Comparison of ENCODE assay signal across 1 cellular context in the genomic region with DNA sequence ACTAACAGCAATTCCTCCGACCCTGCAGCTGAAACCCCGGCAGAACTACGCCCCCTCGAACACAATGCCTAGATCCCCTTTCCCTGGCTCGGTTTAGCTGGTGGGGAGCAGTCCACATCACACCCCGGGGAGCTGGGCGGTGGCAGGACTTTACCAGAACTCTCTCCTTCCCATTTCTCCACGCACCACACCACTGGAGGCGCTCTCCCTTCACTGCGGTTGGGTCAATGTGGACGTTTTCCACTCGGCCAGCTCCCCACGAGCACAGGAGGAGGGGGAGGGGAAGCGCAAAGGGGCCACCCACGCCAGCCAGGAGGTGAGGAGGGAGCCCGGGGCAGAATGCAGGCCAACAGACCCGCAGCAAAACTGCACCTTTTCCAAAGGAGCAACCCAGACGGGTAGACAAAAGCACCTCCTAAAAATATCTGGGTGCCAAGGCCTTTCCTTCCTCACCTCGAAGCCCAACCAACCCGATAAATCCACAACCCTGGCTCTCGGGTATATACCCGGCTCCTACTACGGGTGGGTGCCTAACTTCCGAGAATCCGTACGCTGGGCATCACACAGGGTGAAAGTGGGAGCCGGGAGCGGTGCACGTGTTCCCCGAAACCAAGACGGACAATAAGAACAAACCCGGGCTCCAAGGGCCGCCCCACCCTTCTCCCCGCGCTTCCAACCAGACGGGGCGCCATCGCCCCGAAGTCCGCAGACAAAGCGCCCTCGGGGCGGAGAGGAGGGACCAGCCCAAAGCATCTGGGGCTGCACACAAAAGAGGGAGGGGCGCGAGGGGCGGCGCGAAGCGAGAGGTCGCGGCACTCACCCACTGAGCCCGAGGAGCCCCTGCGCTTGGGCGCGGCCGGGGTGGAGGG.
TF ChIP-seq lines count a peak whose summit lies in the region.

No MANE protein-coding gene starts in this region.

TF ChIP-seq in HepG2, 621 proteins besides CTCF, POLR2A, EP300 and RAD21 (continued from another document and continues in another):
- TF ChIP-seq, protein P1, sequence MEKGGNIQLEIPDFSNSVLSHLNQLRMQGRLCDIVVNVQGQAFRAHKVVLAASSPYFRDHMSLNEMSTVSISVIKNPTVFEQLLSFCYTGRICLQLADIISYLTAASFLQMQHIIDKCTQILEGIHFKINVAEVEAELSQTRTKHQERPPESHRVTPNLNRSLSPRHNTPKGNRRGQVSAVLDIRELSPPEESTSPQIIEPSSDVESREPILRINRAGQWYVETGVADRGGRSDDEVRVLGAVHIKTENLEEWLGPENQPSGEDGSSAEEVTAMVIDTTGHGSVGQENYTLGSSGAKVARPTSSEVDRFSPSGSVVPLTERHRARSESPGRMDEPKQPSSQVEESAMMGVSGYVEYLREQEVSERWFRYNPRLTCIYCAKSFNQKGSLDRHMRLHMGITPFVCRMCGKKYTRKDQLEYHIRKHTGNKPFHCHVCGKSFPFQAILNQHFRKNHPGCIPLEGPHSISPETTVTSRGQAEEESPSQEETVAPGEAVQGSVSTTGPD (CRISPR knock-in tag; IDR thresholded peaks at IDR 0.05) = peak; percentile 75; the same call in 1 of the 2 replicates
- TF ChIP-seq CBFB (CRISPR knock-in tag; IDR thresholded peaks at IDR 0.05) = no peak; the same call in 1 of the 2 replicates
- TF ChIP-seq ZNF773 (CRISPR knock-in tag; IDR thresholded peaks at IDR 0.05; ENCODE audit: borderline replicate concordance) = peak; percentile 56; the same call in 1 of the 2 replicates
- no peak for TF ChIP-seq FOXA1 (IDR thresholded peaks at IDR 0.05)
- TF ChIP-seq FOXA1 (CRISPR knock-in tag; IDR thresholded peaks at IDR 0.05) = peak; percentile 29; the same call in 1 of the 2 replicates
- TF ChIP-seq ZNF564 (CRISPR knock-in tag; IDR thresholded peaks at IDR 0.05) = peak; percentile 69; the same call in 1 of the 2 replicates
- TF ChIP-seq ZSCAN20 (CRISPR knock-in tag; IDR thresholded peaks at IDR 0.05; ENCODE audit: borderline replicate concordance) = no peak
- no peak for TF ChIP-seq ZIK1 (CRISPR knock-in tag; IDR thresholded peaks at IDR 0.05; ENCODE audit: borderline replicate concordance, low read depth)
- TF ChIP-seq ZNF670 (CRISPR knock-in tag; IDR thresholded peaks at IDR 0.05; ENCODE audit: borderline replicate concordance) = peak; percentile 90; the same call in 1 of the 2 replicates
- peak; percentile 28; the same call in 1 of the 2 replicates for TF ChIP-seq RCOR2 (CRISPR knock-in tag; IDR thresholded peaks at IDR 0.05)
- TF ChIP-seq IRF2 (CRISPR knock-in tag; IDR thresholded peaks at IDR 0.05) = peak; percentile 62
- TF ChIP-seq, protein P2, sequence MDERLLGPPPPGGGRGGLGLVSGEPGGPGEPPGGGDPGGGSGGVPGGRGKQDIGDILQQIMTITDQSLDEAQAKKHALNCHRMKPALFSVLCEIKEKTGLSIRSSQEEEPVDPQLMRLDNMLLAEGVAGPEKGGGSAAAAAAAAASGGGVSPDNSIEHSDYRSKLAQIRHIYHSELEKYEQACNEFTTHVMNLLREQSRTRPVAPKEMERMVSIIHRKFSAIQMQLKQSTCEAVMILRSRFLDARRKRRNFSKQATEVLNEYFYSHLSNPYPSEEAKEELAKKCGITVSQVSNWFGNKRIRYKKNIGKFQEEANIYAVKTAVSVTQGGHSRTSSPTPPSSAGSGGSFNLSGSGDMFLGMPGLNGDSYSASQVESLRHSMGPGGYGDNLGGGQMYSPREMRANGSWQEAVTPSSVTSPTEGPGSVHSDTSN (CRISPR knock-in tag; IDR thresholded peaks at IDR 0.05) = no peak
- TF ChIP-seq KLF13 (CRISPR knock-in tag; IDR thresholded peaks at IDR 0.05) = 0 out of 2 replicates have a peak, but pooled peaks have one; percentile 68
- TF ChIP-seq, protein P3, sequence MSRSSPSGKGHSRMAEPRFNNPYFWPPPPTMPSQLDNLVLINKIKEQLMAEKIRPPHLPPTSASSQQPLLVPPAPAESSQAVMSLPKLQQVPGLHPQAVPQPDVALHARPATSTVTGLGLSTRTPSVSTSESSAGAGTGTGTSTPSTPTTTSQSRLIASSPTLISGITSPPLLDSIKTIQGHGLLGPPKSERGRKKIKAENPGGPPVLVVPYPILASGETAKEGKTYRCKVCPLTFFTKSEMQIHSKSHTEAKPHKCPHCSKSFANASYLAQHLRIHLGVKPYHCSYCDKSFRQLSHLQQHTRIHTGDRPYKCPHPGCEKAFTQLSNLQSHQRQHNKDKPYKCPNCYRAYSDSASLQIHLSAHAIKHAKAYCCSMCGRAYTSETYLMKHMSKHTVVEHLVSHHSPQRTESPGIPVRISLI (CRISPR knock-in tag; IDR thresholded peaks at IDR 0.05; ENCODE audit: borderline replicate concordance) = peak; percentile 33; the same call in 1 of the 2 replicates
- TF ChIP-seq, protein P4, sequence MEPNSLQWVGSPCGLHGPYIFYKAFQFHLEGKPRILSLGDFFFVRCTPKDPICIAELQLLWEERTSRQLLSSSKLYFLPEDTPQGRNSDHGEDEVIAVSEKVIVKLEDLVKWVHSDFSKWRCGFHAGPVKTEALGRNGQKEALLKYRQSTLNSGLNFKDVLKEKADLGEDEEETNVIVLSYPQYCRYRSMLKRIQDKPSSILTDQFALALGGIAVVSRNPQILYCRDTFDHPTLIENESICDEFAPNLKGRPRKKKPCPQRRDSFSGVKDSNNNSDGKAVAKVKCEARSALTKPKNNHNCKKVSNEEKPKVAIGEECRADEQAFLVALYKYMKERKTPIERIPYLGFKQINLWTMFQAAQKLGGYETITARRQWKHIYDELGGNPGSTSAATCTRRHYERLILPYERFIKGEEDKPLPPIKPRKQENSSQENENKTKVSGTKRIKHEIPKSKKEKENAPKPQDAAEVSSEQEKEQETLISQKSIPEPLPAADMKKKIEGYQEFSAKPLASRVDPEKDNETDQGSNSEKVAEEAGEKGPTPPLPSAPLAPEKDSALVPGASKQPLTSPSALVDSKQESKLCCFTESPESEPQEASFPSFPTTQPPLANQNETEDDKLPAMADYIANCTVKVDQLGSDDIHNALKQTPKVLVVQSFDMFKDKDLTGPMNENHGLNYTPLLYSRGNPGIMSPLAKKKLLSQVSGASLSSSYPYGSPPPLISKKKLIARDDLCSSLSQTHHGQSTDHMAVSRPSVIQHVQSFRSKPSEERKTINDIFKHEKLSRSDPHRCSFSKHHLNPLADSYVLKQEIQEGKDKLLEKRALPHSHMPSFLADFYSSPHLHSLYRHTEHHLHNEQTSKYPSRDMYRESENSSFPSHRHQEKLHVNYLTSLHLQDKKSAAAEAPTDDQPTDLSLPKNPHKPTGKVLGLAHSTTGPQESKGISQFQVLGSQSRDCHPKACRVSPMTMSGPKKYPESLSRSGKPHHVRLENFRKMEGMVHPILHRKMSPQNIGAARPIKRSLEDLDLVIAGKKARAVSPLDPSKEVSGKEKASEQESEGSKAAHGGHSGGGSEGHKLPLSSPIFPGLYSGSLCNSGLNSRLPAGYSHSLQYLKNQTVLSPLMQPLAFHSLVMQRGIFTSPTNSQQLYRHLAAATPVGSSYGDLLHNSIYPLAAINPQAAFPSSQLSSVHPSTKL (CRISPR knock-in tag; IDR thresholded peaks at IDR 0.05) = peak; percentile 73
- TF ChIP-seq, protein P5, sequence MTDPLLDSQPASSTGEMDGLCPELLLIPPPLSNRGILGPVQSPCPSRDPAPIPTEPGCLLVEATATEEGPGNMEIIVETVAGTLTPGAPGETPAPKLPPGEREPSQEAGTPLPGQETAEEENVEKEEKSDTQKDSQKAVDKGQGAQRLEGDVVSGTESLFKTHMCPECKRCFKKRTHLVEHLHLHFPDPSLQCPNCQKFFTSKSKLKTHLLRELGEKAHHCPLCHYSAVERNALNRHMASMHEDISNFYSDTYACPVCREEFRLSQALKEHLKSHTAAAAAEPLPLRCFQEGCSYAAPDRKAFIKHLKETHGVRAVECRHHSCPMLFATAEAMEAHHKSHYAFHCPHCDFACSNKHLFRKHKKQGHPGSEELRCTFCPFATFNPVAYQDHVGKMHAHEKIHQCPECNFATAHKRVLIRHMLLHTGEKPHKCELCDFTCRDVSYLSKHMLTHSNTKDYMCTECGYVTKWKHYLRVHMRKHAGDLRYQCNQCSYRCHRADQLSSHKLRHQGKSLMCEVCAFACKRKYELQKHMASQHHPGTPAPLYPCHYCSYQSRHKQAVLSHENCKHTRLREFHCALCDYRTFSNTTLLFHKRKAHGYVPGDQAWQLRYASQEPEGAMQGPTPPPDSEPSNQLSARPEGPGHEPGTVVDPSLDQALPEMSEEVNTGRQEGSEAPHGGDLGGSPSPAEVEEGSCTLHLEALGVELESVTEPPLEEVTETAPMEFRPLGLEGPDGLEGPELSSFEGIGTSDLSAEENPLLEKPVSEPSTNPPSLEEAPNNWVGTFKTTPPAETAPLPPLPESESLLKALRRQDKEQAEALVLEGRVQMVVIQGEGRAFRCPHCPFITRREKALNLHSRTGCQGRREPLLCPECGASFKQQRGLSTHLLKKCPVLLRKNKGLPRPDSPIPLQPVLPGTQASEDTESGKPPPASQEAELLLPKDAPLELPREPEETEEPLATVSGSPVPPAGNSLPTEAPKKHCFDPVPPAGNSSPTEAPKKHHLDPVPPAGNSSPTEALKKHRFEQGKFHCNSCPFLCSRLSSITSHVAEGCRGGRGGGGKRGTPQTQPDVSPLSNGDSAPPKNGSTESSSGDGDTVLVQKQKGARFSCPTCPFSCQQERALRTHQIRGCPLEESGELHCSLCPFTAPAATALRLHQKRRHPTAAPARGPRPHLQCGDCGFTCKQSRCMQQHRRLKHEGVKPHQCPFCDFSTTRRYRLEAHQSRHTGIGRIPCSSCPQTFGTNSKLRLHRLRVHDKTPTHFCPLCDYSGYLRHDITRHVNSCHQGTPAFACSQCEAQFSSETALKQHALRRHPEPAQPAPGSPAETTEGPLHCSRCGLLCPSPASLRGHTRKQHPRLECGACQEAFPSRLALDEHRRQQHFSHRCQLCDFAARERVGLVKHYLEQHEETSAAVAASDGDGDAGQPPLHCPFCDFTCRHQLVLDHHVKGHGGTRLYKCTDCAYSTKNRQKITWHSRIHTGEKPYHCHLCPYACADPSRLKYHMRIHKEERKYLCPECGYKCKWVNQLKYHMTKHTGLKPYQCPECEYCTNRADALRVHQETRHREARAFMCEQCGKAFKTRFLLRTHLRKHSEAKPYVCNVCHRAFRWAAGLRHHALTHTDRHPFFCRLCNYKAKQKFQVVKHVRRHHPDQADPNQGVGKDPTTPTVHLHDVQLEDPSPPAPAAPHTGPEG (CRISPR knock-in tag; IDR thresholded peaks at IDR 0.05) = 0 out of 2 replicates have a peak, but pooled peaks have one; percentile 53
- peak; percentile 61; the same call in 1 of the 2 replicates for TF ChIP-seq TBX2 (CRISPR knock-in tag; IDR thresholded peaks at IDR 0.05; ENCODE audit: borderline replicate concordance)
- no peak; the same call in 1 of the 2 replicates for TF ChIP-seq SIX4 (CRISPR knock-in tag; IDR thresholded peaks at IDR 0.05)
- TF ChIP-seq ATF7 (IDR thresholded peaks at IDR 0.05) = no peak
- peak; percentile 72; the same call in 1 of the 2 replicates for TF ChIP-seq ATF7 (CRISPR knock-in tag; IDR thresholded peaks at IDR 0.05)
- peak; percentile 56; the same call in 1 of the 2 replicates for TF ChIP-seq WIZ (CRISPR knock-in tag; IDR thresholded peaks at IDR 0.05)
- no peak for TF ChIP-seq ZNF234 (CRISPR knock-in tag; conservative IDR thresholded peaks at IDR 0.05)
- TF ChIP-seq TRIM24 (CRISPR knock-in tag; IDR thresholded peaks at IDR 0.05) = no peak
- peak; percentile 73 for TF ChIP-seq SNAPC2 (CRISPR knock-in tag; IDR thresholded peaks at IDR 0.05)
- no peak for TF ChIP-seq NFYB (CRISPR knock-in tag; IDR thresholded peaks at IDR 0.05)
- no peak for TF ChIP-seq ZBTB21 (CRISPR knock-in tag; IDR thresholded peaks at IDR 0.05)
- peak; percentile 90 for TF ChIP-seq ZNF605 (CRISPR knock-in tag; IDR thresholded peaks at IDR 0.05)
- TF ChIP-seq PHF21A (CRISPR knock-in tag; IDR thresholded peaks at IDR 0.05) = peak; percentile 84
- TF ChIP-seq ELF1 (CRISPR knock-in tag; IDR thresholded peaks at IDR 0.05) = peak; percentile 49
- peak; percentile 89 for TF ChIP-seq SALL1 (CRISPR knock-in tag; IDR thresholded peaks at IDR 0.05)
- TF ChIP-seq, protein P6, sequence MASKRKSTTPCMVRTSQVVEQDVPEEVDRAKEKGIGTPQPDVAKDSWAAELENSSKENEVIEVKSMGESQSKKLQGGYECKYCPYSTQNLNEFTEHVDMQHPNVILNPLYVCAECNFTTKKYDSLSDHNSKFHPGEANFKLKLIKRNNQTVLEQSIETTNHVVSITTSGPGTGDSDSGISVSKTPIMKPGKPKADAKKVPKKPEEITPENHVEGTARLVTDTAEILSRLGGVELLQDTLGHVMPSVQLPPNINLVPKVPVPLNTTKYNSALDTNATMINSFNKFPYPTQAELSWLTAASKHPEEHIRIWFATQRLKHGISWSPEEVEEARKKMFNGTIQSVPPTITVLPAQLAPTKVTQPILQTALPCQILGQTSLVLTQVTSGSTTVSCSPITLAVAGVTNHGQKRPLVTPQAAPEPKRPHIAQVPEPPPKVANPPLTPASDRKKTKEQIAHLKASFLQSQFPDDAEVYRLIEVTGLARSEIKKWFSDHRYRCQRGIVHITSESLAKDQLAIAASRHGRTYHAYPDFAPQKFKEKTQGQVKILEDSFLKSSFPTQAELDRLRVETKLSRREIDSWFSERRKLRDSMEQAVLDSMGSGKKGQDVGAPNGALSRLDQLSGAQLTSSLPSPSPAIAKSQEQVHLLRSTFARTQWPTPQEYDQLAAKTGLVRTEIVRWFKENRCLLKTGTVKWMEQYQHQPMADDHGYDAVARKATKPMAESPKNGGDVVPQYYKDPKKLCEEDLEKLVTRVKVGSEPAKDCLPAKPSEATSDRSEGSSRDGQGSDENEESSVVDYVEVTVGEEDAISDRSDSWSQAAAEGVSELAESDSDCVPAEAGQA (IDR thresholded peaks at IDR 0.05; ENCODE audit: low read depth) = 0 out of 2 replicates have a peak, but pooled peaks have one; percentile 13
- TF ChIP-seq, protein P6 (CRISPR knock-in tag; IDR thresholded peaks at IDR 0.05; ENCODE audit: borderline replicate concordance) = no peak
- peak; percentile 59 for TF ChIP-seq NR2C2 (CRISPR knock-in tag; IDR thresholded peaks at IDR 0.05; ENCODE audit: borderline replicate concordance)
- TF ChIP-seq ZNF430 (CRISPR knock-in tag; IDR thresholded peaks at IDR 0.05) = peak; percentile 62; the same call in 1 of the 2 replicates
- peak; percentile 78; the same call in 1 of the 2 replicates for TF ChIP-seq MEIS1 (CRISPR knock-in tag; IDR thresholded peaks at IDR 0.05; ENCODE audit: borderline replicate concordance)
- no peak for TF ChIP-seq ZNF24 (IDR thresholded peaks at IDR 0.05)
- TF ChIP-seq FOSL2 (CRISPR knock-in tag; IDR thresholded peaks at IDR 0.05) = peak; percentile 71
- peak; percentile 86 for TF ChIP-seq DMAP1 (CRISPR knock-in tag; IDR thresholded peaks at IDR 0.05)
- no peak for TF ChIP-seq MAFF (IDR thresholded peaks at IDR 0.05; ENCODE audit: low read depth, low read length)
- 0 out of 2 replicates have a peak, but pooled peaks have one; percentile 15 for TF ChIP-seq MED13 (CRISPR knock-in tag; IDR thresholded peaks at IDR 0.05)
